ENCODE assay signal across 2 cellular contexts in genomic region chr12:64730585-64730964, GRCh38.
TF ChIP-seq lines count a peak whose summit lies in the region.

No MANE protein-coding gene starts in this region.

TF ChIP-seq in SK-N-SH, 30 proteins besides CTCF, POLR2A, EP300 and RAD21 (continued from another document):
- TF ChIP-seq USF1 (IDR thresholded peaks at IDR 0.05; ENCODE audit: borderline replicate concordance, low read depth) (no peak), GATA2 (CRISPR knock-in tag; IDR thresholded peaks at IDR 0.05) (peak; percentile 70), MEF2A (IDR thresholded peaks at IDR 0.05; ENCODE audit: borderline replicate concordance, low read depth) (no peak), TAF1 (IDR thresholded peaks at IDR 0.05; ENCODE audit: borderline replicate concordance, low read depth, low read length) (no peak), JUND (IDR thresholded peaks at IDR 0.05) (peak; percentile 24; the same call in 1 of the 2 replicates), REST (IDR thresholded peaks at IDR 0.05; ENCODE audit: low read depth, low read length) (no peak), NRF1 (IDR thresholded peaks at IDR 0.05; ENCODE audit: low read depth, low read length) (no peak), RFX5 (IDR thresholded peaks at IDR 0.05; ENCODE audit: low read length) (no peak), YY1 (IDR thresholded peaks at IDR 0.05; ENCODE audit: low read depth) (no peak), NFIC (IDR thresholded peaks at IDR 0.05; ENCODE audit: borderline replicate concordance) (no peak), IRF3 (IDR thresholded peaks at IDR 0.05; ENCODE audit: low read depth, low read length) (no peak)

TF ChIP-seq in SK-N-SH treated with all-trans-retinoic acid at 6 μM for 48 hours, 23 proteins besides CTCF, POLR2A, EP300 and RAD21 (continued from another document):
- TF ChIP-seq CSRNP3 (CRISPR knock-in tag; IDR thresholded peaks at IDR 0.05) (no peak), ISL1 (CRISPR knock-in tag; IDR thresholded peaks at IDR 0.05) (no peak), OSR1 (CRISPR knock-in tag; IDR thresholded peaks at IDR 0.05) (no peak), BACH2 (CRISPR knock-in tag; IDR thresholded peaks at IDR 0.05; ENCODE audit: borderline replicate concordance) (no peak), ZNF8 (CRISPR knock-in tag; IDR thresholded peaks at IDR 0.05) (no peak), CREB5 (CRISPR knock-in tag; IDR thresholded peaks at IDR 0.05; ENCODE audit: low read depth) (no peak)
